ENCODE assay signal across 1 cellular context in genomic region chr12:11895421-11896064, GRCh38.
TF ChIP-seq lines count a peak whose summit lies in the region.

No MANE protein-coding gene starts in this region.

TF ChIP-seq in H1, 55 proteins besides CTCF, POLR2A, EP300 and RAD21 (continued from another document):
- TF ChIP-seq CHD7 (IDR thresholded peaks at IDR 0.05; ENCODE audit: insufficient replicate concordance, low read length) (no peak), SP2 (IDR thresholded peaks at IDR 0.05; ENCODE audit: low read length) (no peak), CHD2 (IDR thresholded peaks at IDR 0.05; ENCODE audit: low read length) (no peak), JUND (IDR thresholded peaks at IDR 0.05; ENCODE audit: low read length) (no peak), PHF8 (conservative IDR thresholded peaks at IDR 0.05; ENCODE audit: low read depth, low read length) (no peak), RNF2 (IDR thresholded peaks at IDR 0.05; ENCODE audit: borderline replicate concordance, low read depth, low read length, missing control alignments, poor library complexity, severe bottlenecking) (no peak), ZNF274 (IDR thresholded peaks at IDR 0.05; ENCODE audit: borderline replicate concordance, extremely low read depth, low read length) (no peak), BACH1 (IDR thresholded peaks at IDR 0.05; ENCODE audit: low read length) (no peak), GABPA (IDR thresholded peaks at IDR 0.05; ENCODE audit: borderline replicate concordance, insufficient read depth, low read length) (no peak), BRCA1 (IDR thresholded peaks at IDR 0.05; ENCODE audit: low read depth, low read length) (no peak), SUZ12 (IDR thresholded peaks at IDR 0.05; ENCODE audit: low read length) (no peak)
